1 cellular context compared by ENCODE assay signal in genomic region chr16:931651-932500, GRCh38.
TF ChIP-seq lines count a peak whose summit lies in the region.

No MANE protein-coding gene starts in this region.

TF ChIP-seq in WTC11, 78 proteins besides CTCF, POLR2A, EP300 and RAD21 (continued from another document):
- no peak for TF ChIP-seq ZNF532 (CRISPR knock-in tag; IDR thresholded peaks at IDR 0.05; ENCODE audit: borderline replicate concordance)
- TF ChIP-seq GABPB1 (CRISPR knock-in tag; IDR thresholded peaks at IDR 0.05), result no peak
- no peak for TF ChIP-seq ZNF512 (CRISPR knock-in tag; IDR thresholded peaks at IDR 0.05; ENCODE audit: borderline replicate concordance)
- no peak for TF ChIP-seq ATF1 (CRISPR knock-in tag; IDR thresholded peaks at IDR 0.05)
- TF ChIP-seq HMGA2 (CRISPR knock-in tag; IDR thresholded peaks at IDR 0.05), result no peak
- TF ChIP-seq NFATC4 (CRISPR knock-in tag; IDR thresholded peaks at IDR 0.05), result no peak
- TF ChIP-seq JAZF1 (CRISPR knock-in tag; IDR thresholded peaks at IDR 0.05), result no peak
- no peak for TF ChIP-seq CREM (CRISPR knock-in tag; IDR thresholded peaks at IDR 0.05)
TF ChIP-seq in WTC11: peak in this region for 0.
